Comparison of ENCODE assay signal across 8 cellular contexts in the genomic region with DNA sequence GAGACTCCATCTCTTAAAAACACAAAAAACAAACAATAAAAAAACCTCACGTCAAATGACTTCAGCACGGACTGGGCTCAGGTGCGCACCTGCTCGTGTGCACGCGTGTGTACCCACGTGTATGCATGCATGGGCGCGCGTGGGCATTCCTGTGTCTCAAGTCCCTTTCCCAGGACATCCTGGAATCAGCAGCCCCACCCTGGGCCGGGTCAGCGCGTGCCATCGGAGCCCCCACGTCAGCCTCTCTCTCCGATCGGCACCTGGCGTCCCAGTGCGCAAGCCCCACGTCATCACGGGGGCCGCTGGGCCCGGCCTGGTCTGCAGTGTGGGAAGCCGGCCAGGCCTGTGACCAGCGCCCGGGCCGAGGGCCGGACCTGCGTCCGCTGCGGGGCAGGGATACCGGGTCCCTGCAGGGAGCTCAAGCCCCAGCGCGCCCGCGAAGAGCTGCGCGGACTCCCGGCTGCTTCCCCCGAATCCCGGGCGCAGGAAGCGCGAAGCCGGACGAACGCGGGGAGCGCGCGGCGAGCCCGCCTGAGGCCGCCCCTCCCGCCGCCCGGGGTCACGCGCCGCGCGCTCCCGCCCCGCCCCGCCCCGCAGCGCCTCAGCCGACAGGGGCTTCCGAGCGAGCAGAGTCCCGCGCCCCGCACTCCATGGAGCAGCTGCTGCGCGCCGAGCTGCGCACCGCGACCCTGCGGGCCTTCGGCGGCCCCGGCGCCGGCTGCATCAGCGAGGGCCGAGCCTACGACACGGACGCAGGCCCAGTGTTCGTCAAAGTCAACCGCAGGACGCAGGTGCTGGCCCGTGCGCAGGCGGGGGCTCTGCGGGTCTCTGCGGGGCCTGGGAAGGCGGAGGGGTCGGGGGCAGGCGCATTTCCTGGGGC. TPM values are rescaled to one million over a fixed set of nuclear protein-coding genes. Genes with fewer than 3 reads are reported as not detected.
DNase-seq lines count a peak whose midpoint lies in the region; TF ChIP-seq lines count a peak whose summit lies in the region.

Gene FN3K (plus strand): TSS at position 629 of the 880 bp plus-strand sequence. CDS start 22 bp downstream, at position 651.

- H3K9me3 ChIP-seq in OCI-LY7 (ENCODE audit: low read length), result peaks cover 19% of the 10 kb centered on the region

- BruUV-seq in OCI-LY7 (replicated peaks; lab: Mats Ljungman, UMichigan), result no TSS peak

- H4K20me1 ChIP-seq in OCI-LY7 (ENCODE audit: insufficient read depth, low read length), result no peaks in the 10 kb centered on the region

- H3K4me1 Mint-ChIP-seq in activated naive CD4-positive, alpha-beta T cell treated with anti-CD3 and anti-CD28 coated beads for 36 hours (ENCODE audit: low read depth), result peaks cover 5% of the 10 kb centered on the region

- H3K4me3 ChIP-seq in GM12864 (ENCODE audit: low read depth, low read length) (0 out of 2 replicates have a peak within 1 kb of the TSS, but pooled peaks have one; percentile 13), foreskin fibroblast (ENCODE audit: low read depth in 1 of 2, low read length in 2 of 2) (peak within 1 kb of the TSS; percentile 59 to 63), OCI-LY7 (ENCODE audit: low read depth, low read length, poor library complexity, severe bottlenecking) (no peak within 1 kb of the TSS)

- H3K36me3 ChIP-seq in OCI-LY7 (ENCODE audit: insufficient read depth, low read length), result peaks cover 71% of the 10 kb centered on the region

- H3K27ac Mint-ChIP-seq in activated naive CD4-positive, alpha-beta T cell treated with anti-CD3 and anti-CD28 coated beads for 36 hours, result no peak within 1 kb of the TSS

- no peaks in the 10 kb centered on the region for H3K27me3 Mint-ChIP-seq in activated naive CD4-positive, alpha-beta T cell treated with anti-CD3 and anti-CD28 coated beads for 36 hours (ENCODE audit: low read depth)

- no peaks in the 10 kb centered on the region for H3K4me1 ChIP-seq in OCI-LY7 (ENCODE audit: insufficient read depth, low read length, poor library complexity, severe bottlenecking)

- POLR2A ChIA-PET in OCI-LY7 (lab: Charles Lee), result interaction anchor here (0.8 kb wide), 1 partner anchor 14 kb away, joined by 5 read pairs; no protein-coding TSS in a partner anchor

- peaks cover 8% of the 10 kb centered on the region for H3K9me3 Mint-ChIP-seq in activated naive CD4-positive, alpha-beta T cell treated with anti-CD3 and anti-CD28 coated beads for 36 hours

- TF ChIP-seq CTCF in GM12864 (IDR thresholded peaks at IDR 0.05; ENCODE audit: low read depth, low read length, missing control alignments) (no peak), foreskin fibroblast (IDR thresholded peaks at IDR 0.05; ENCODE audit: low read depth, low read length) (no peak), OCI-LY7 (conservative IDR thresholded peaks at IDR 0.05; ENCODE audit: low read length) (no peak)

- peaks cover 17% of the 10 kb centered on the region for H3K36me3 Mint-ChIP-seq in activated naive CD4-positive, alpha-beta T cell treated with anti-CD3 and anti-CD28 coated beads for 36 hours (ENCODE audit: low read depth)

- intact Hi-C loops in activated naive CD4-positive, alpha-beta T cell treated with anti-CD3 and anti-CD28 coated beads for 36 hours (cut with micrococcal nuclease), result no loop called here
- intact Hi-C loops in OCI-LY7 (cut with micrococcal nuclease; ENCODE audit: unreplicated experiment), result no loop called here

- H3K79me2 ChIP-seq in OCI-LY7 (ENCODE audit: insufficient read depth, low read depth, low read length), result no peaks in the 10 kb centered on the region

- H3K27ac ChIP-seq in OCI-LY7 (ENCODE audit: low read depth, low read length, poor library complexity, severe bottlenecking), result no peak within 1 kb of the TSS

- DNase-seq in GM12864 (ENCODE audit: low read depth), result no peak
- DNase-seq in NCI-H2227 treated with DMSO at 0.1 percent for 48 hours (lab: John Stamatoyannopoulos, UW), result peak; percentile 49
- no peak for DNase-seq in activated naive CD4-positive, alpha-beta T cell treated with anti-CD3 and anti-CD28 coated beads for 36 hours
- peak; percentile 50 to 80 for DNase-seq in foreskin fibroblast
- peak; percentile 25 for DNase-seq in myocyte (ENCODE audit: low read depth)
- DNase-seq in ureter (ENCODE audit: low spot score), result no peak
- no peak for DNase-seq in SIG-M5 treated with dmso at 0.1 percent for 504 hours (lab: John Stamatoyannopoulos, UW; ENCODE audit: unreplicated experiment)
- DNase-seq in OCI-LY7 (ENCODE audit: low spot score), result no peak

- H2AFZ ChIP-seq in OCI-LY7 (ENCODE audit: low read length), result no peak within 1 kb of the TSS

- CTCF ChIA-PET in activated naive CD4-positive, alpha-beta T cell treated with anti-CD3 and anti-CD28 coated beads for 36 hours (lab: Charles Lee), result no interaction called here
- CTCF ChIA-PET in OCI-LY7 (lab: Charles Lee; ENCODE audit: unreplicated experiment), result no interaction called here

- no peaks in the 10 kb centered on the region for H3K9me2 ChIP-seq in OCI-LY7 (ENCODE audit: insufficient read depth, low read length)

- H3K4me2 ChIP-seq in OCI-LY7 (ENCODE audit: low read length), result no peak within 1 kb of the TSS

- H3K4me3 Mint-ChIP-seq in activated naive CD4-positive, alpha-beta T cell treated with anti-CD3 and anti-CD28 coated beads for 36 hours, result peak within 1 kb of the TSS; percentile 42

RNA-seq across cellular contexts. Expression of gene FN3K, which starts in this region (rescaled TPM):
- total RNA-seq in activated naive CD4-positive, alpha-beta T cell treated with anti-CD3 and anti-CD28 coated beads for 36 hours, result 1 to 10 TPM; 1.3 to 1.8 TPM
- total RNA-seq in myocyte (0.21 and 0.42 TPM in 2 replicates), ureter (27.0 TPM), OCI-LY7 (2022) (31.2 and 32.3 TPM in 2 replicates)
- polyA plus RNA-seq in myocyte (2012), result 4.4 TPM
- 3.8 and 5.0 TPM in 2 replicates for total RNA-seq in OCI-LY7 (2014; rRNA removed; shearing (Covaris generic))

Comparison
In these comparisons a context has a peak if more than half of its experiments do, and no peak if none do; other contexts are left out.
1. DNase-seq: peak in NCI-H2227 treated with DMSO at 0.1 percent for 48 hours (single experiment), foreskin fibroblast (2 of 2) and myocyte (single experiment); none in GM12864 (single experiment), activated naive CD4-positive, alpha-beta T cell treated with anti-CD3 and anti-CD28 coated beads for 36 hours (single experiment), ureter (single experiment), SIG-M5 treated with dmso at 0.1 percent for 504 hours (single experiment) and OCI-LY7 (single experiment).